In the genomic region with DNA sequence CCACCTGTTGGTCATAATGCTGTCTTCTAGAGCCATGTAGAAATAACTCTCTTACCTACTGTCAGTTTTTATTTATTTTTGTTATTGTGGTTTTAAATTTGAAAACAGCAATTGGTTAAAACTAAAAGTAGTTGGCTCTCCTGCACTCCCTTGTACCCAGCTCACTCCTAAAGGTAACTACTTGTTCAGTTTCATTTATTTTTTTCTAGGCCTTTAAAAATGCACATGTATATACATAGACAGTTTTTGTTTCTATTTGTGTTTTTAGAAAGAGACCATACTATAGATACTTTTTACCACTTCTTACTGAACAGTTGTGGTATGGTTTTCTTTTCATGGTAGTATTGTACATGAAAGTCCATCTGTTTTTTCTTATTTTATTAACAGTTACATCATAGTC, we compare ENCODE assay signal across 17 cellular contexts.
DNase-seq lines count a peak whose midpoint lies in the region; ATAC-seq and TF ChIP-seq lines count a peak whose summit lies in the region.
"Had no signal": no experiment of that assay in that cellular context is flagged by ENCODE, and none has a peak within 500 bp of the region (broad histone marks: within the 10 kb centered on the region; RNA-seq: fewer than 3 reads in every experiment).

No MANE protein-coding gene starts in this region.

- POLR2A ChIA-PET in GM10248 (lab: Yijun Ruan, JAX) = no interaction called here

- H3K9me3 Mint-ChIP-seq in nephron progenitor cell = no peaks in the 10 kb centered on the region
- H3K9me3 Mint-ChIP-seq: activated T-helper 2 cell treated with anti-CD3 and anti-CD28 coated beads, Interferon-gamma antibody, Interleukin-2, Interleukin-4, amounts not matched to agents 10 μg/mL and 5 μg/mL and 100 μg/mL, durations not matched to agents 14 hours and 24 hours and 36 hours; H9 had no signal

- no peak for TF ChIP-seq CTCF in nephron progenitor cell (IDR thresholded peaks at IDR 0.05)
- no peak for TF ChIP-seq CTCF in GM10248 (IDR thresholded peaks at IDR 0.05; ENCODE audit: control extremely low read depth, extremely low read depth, low read depth, missing control alignments)

- DNase-seq in nephron progenitor cell = no peak
- DNase-seq in inferior parietal cortex (ENCODE audit: extremely low spot score) = no peak
- no peak for DNase-seq in GM10248 (ENCODE audit: extremely low spot score)
- DNase-seq in NCI-H1436 (lab: John Stamatoyannopoulos, UW) = no peak
- DNase-seq: activated CD4-positive, alpha-beta T cell treated with anti-CD3 and anti-CD28 coated beads for 48 hours; H9; head of caudate nucleus; NCI-H1417 treated with DMSO at 0.1 percent for 48 hours; NK-92 treated with Interleukin-12 subunit alpha and Interleukin-12 subunit beta, amount 100 ng/mL, for 24 hours; stimulated activated CD4-positive, alpha-beta T cell treated with anti-CD3 and anti-CD28 coated beads, Interleukin-12 subunit alpha, Interleukin-12 subunit beta, amount 100 ng/mL, for 4 hours; upper lobe of right lung had no signal

- CTCF ChIA-PET in GM10248 (lab: Yijun Ruan, JAX) = no interaction called here

- ATAC-seq in GM18498 (IDR thresholded peaks at IDR 0.05; ENCODE audit: unreplicated experiment) (peak; percentile 82), GM19467 (IDR thresholded peaks at IDR 0.05; ENCODE audit: unreplicated experiment) (peak; percentile 75), HG02884 (IDR thresholded peaks at IDR 0.05; ENCODE audit: unreplicated experiment) (peak; percentile 55), HG03460 (IDR thresholded peaks at IDR 0.05; ENCODE audit: unreplicated experiment) (peak; percentile 61)
- ATAC-seq: upper lobe of right lung had no signal

- H3K27ac Mint-ChIP-seq in nephron progenitor cell = no peak overlapping the region
- H3K27ac Mint-ChIP-seq: activated T-helper 2 cell treated with anti-CD3 and anti-CD28 coated beads, Interferon-gamma antibody, Interleukin-2, Interleukin-4, amounts not matched to agents 10 μg/mL and 5 μg/mL and 100 μg/mL, durations not matched to agents 14 hours and 24 hours and 36 hours; H9; IgD-negative memory B cell had no signal

- no peak overlapping the region for H3K4me3 Mint-ChIP-seq in nephron progenitor cell
- H3K4me3 Mint-ChIP-seq: H9, IgD-negative memory B cell had no signal

- H3K36me3 Mint-ChIP-seq in nephron progenitor cell (ENCODE audit: low read depth) = peaks cover 36% of the 10 kb centered on the region

- H3K27me3 Mint-ChIP-seq in nephron progenitor cell (ENCODE audit: low read depth, poor library complexity) = no peaks in the 10 kb centered on the region

- peaks cover 40% of the 10 kb centered on the region for H3K4me1 Mint-ChIP-seq in nephron progenitor cell
